In the genomic region with DNA sequence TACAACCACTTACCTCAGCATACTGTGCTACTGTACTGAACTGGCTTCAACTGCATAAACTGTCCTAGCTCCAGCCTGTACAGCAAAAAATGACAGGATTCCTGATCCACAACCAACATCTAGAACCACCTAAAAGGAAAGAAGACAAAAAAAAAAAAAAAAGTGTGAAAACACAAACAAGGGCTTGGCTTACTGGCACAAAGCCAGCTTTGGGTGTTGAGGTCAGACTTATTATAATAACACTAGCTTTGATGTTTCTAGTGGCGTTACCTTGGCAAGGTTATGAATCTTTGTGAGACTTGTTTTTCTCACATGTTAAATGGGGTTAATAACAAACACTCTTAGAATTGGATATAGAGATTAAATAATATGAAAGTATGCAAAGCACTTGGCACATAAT, we compare ENCODE assay signal across 22 cellular contexts.
A peak's percentile ranks its signal among the peaks of the same experiment; 100 is the strongest.
DNase-seq lines count a peak whose midpoint lies in the region; ATAC-seq, FAIRE-seq and TF ChIP-seq lines count a peak whose summit lies in the region.
"Had no signal": no experiment of that assay in that cellular context is flagged by ENCODE, and none has a peak within 500 bp of the region (broad histone marks: within the 10 kb centered on the region; RNA-seq: fewer than 3 reads in every experiment).

No MANE protein-coding gene starts in this region.

- WGBS in HepG2 (ENCODE audit: low lambda C conversion rate) = 72% methylated on average over 1 of the region's 1 CpG
- 61% methylated on average over 1 of the region's 1 CpG for WGBS in right lobe of liver (ENCODE audit: insufficient coverage, low coverage, low lambda C conversion rate, missing lambda C conversion rate)
- 52 to 60% methylated on average over 1 of the region's 1 CpG for WGBS in upper lobe of left lung, 2 donors
- WGBS in testis, 2 donors = 90 to 94% methylated on average over 1 of the region's 1 CpG

- intact Hi-C loops in HepG2 (cut with micrococcal nuclease; ENCODE audit: unreplicated experiment) (loop anchor here (5.0 kb wide), 1 partner anchor 120 kb away; no protein-coding TSS in a partner anchor), right lobe of liver (cut with DNase I) (no loop called here), testis (cut with DNase I; ENCODE audit: low total_unique reads) (no loop called here)
- intact Hi-C loops in activated naive CD4-positive, alpha-beta T cell treated with anti-CD3 and anti-CD28 coated beads for 36 hours (cut with micrococcal nuclease) = no loop called here

- no peak overlapping the region for H3K4me3 Mint-ChIP-seq in activated naive CD4-positive, alpha-beta T cell treated with anti-CD3 and anti-CD28 coated beads for 36 hours
- H3K4me3 Mint-ChIP-seq: B cell, GM23338 had no signal

- no peak for FAIRE-seq in HepG2 (lab: Jason Lieb, UNC)

- TF ChIP-seq CTCF in HepG2 (CRISPR knock-in tag; IDR thresholded peaks at IDR 0.05) (no peak), right lobe of liver (IDR thresholded peaks at IDR 0.05) (no peak), upper lobe of left lung (IDR thresholded peaks at IDR 0.05) (no peak), testis (IDR thresholded peaks at IDR 0.05) (no peak)

- CTCF ChIA-PET in HepG2 (lab: Yijun Ruan, JAX; ENCODE audit: low intra/inter-chr PET ratio, low total read pairs) = no interaction called here
- CTCF ChIA-PET in activated naive CD4-positive, alpha-beta T cell treated with anti-CD3 and anti-CD28 coated beads for 36 hours (lab: Charles Lee) = interaction anchor here (0.5 kb wide), 1 partner anchor 27 kb away, joined by 3 read pairs; no protein-coding TSS in a partner anchor

- H3K9me3 Mint-ChIP-seq in activated naive CD4-positive, alpha-beta T cell treated with anti-CD3 and anti-CD28 coated beads for 36 hours = no peaks in the 10 kb centered on the region
- H3K9me3 Mint-ChIP-seq: GM23338 had no signal

- H3K4me2 ChIP-seq in HepG2 (ENCODE audit: low read depth, low read length) = no peak overlapping the region
- H3K4me2 ChIP-seq: GM23338 had no signal

- H3K79me2 ChIP-seq in HepG2 (ENCODE audit: insufficient read depth, low read length) = no peaks in the 10 kb centered on the region

- H3K36me3 Mint-ChIP-seq in activated naive CD4-positive, alpha-beta T cell treated with anti-CD3 and anti-CD28 coated beads for 36 hours (ENCODE audit: low read depth) = no peaks in the 10 kb centered on the region

- H3K27ac Mint-ChIP-seq in activated naive CD4-positive, alpha-beta T cell treated with anti-CD3 and anti-CD28 coated beads for 36 hours = no peak overlapping the region
- H3K27ac Mint-ChIP-seq: B cell, GM23338 had no signal

- no peak for TF ChIP-seq RAD21 in HepG2 (CRISPR knock-in tag; IDR thresholded peaks at IDR 0.05)

- ATAC-seq in HepG2 = no peak
- no peak for ATAC-seq in right lobe of liver
- ATAC-seq in upper lobe of left lung (ENCODE audit: low FRiP score in 2 of 2) = no peak
- ATAC-seq: PC-3, SK-N-SH treated with all-trans-retinoic acid at 6 μM for 48 hours had no signal

- no peak for TF ChIP-seq EP300 in HepG2 (IDR thresholded peaks at IDR 0.05; ENCODE audit: low read depth in 2 of 2, low read length in 2 of 2)
- no peak for TF ChIP-seq EP300 in HepG2 (CRISPR knock-in tag; IDR thresholded peaks at IDR 0.05; ENCODE audit: borderline replicate concordance)
- TF ChIP-seq EP300 in upper lobe of left lung (IDR thresholded peaks at IDR 0.05) = no peak

- H3K9ac ChIP-seq in HepG2 (ENCODE audit: insufficient read depth, low read depth, low read length) = no peak overlapping the region

- no peak overlapping the region for H3K4me3 ChIP-seq in HepG2 (replicated peaks in 1 of 3; ENCODE audit: insufficient read depth in 1 of 3, low read depth in 2 of 3, low read length in 3 of 3)
- H3K4me3 ChIP-seq in right lobe of liver = no peak overlapping the region
- no peak overlapping the region for H3K4me3 ChIP-seq in upper lobe of left lung
- H3K4me3 ChIP-seq in testis = no peak overlapping the region
- H3K4me3 ChIP-seq: GM23338 had no signal

- TF ChIP-seq POLR2A in HepG2 (IDR thresholded peaks at IDR 0.05; ENCODE audit: insufficient read depth in 1 of 2, low read depth in 2 of 2, low read length in 2 of 2) = no peak
- no peak for TF ChIP-seq POLR2A in right lobe of liver (IDR thresholded peaks at IDR 0.05)
- no peak for TF ChIP-seq POLR2A in upper lobe of left lung (IDR thresholded peaks at IDR 0.05)
- no peak for TF ChIP-seq POLR2A in testis (IDR thresholded peaks at IDR 0.05)

- no peak overlapping the region for H2AFZ ChIP-seq in HepG2 (ENCODE audit: low read length)
- H2AFZ ChIP-seq: GM23338 had no signal

- H4K20me1 ChIP-seq in HepG2 (ENCODE audit: insufficient read depth, low read length) = no peaks in the 10 kb centered on the region

- in situ Hi-C loops in HepG2 (cut with HindIII; ENCODE audit: extremely low pct_ligation_motif_present, low pct_unique_long_range_greater_than_20kb) = no loop called here

- H3K27me3 ChIP-seq in HepG2 (ENCODE audit: control insufficient read depth in 1 of 2, insufficient read depth in 2 of 2, low read length in 2 of 2) (no peaks in the 10 kb centered on the region), right lobe of liver (no peaks in the 10 kb centered on the region), upper lobe of left lung (no peaks in the 10 kb centered on the region), testis (no peaks in the 10 kb centered on the region)

- POLR2A ChIA-PET in HepG2 (lab: Yijun Ruan, JAX) = no interaction called here

- H3K27ac ChIP-seq in HepG2 (ENCODE audit: extremely low read length, insufficient read depth, low read length) (no peak overlapping the region), right lobe of liver (no peak overlapping the region), upper lobe of left lung (no peak overlapping the region), testis (no peak overlapping the region)
- H3K27ac ChIP-seq: RWPE1 had no signal

- peaks cover 3% of the 10 kb centered on the region for H3K27me3 Mint-ChIP-seq in activated naive CD4-positive, alpha-beta T cell treated with anti-CD3 and anti-CD28 coated beads for 36 hours (ENCODE audit: low read depth)

- BruUV-seq in HepG2 (replicated peaks; lab: Mats Ljungman, UMichigan) = no TSS peak

- H3K4me1 Mint-ChIP-seq in activated naive CD4-positive, alpha-beta T cell treated with anti-CD3 and anti-CD28 coated beads for 36 hours (ENCODE audit: low read depth) = no peaks in the 10 kb centered on the region
- H3K4me1 Mint-ChIP-seq: B cell had no signal

- H3K4me1 ChIP-seq in HepG2 (ENCODE audit: insufficient read depth, low read length) = no peaks in the 10 kb centered on the region
- no peaks in the 10 kb centered on the region for H3K4me1 ChIP-seq in right lobe of liver
- no peaks in the 10 kb centered on the region for H3K4me1 ChIP-seq in upper lobe of left lung
- H3K4me1 ChIP-seq in testis = no peaks in the 10 kb centered on the region

- H3K36me3 ChIP-seq in HepG2 (replicated peaks in 1 of 2; ENCODE audit: control insufficient read depth in 1 of 2, insufficient read depth in 2 of 2, low read length in 2 of 2) = no peaks in the 10 kb centered on the region
- H3K36me3 ChIP-seq in right lobe of liver = no peaks in the 10 kb centered on the region
- H3K36me3 ChIP-seq in upper lobe of left lung = no peaks in the 10 kb centered on the region
- H3K36me3 ChIP-seq in testis (ENCODE audit: low read depth, missing control alignments) = no peaks in the 10 kb centered on the region

- no peaks in the 10 kb centered on the region for H3K9me3 ChIP-seq in HepG2 (ENCODE audit: low read length)
- no peaks in the 10 kb centered on the region for H3K9me3 ChIP-seq in right lobe of liver
- H3K9me3 ChIP-seq in upper lobe of left lung = no peaks in the 10 kb centered on the region
- H3K9me3 ChIP-seq in testis = no peaks in the 10 kb centered on the region

- DNase-seq in DMS53 (lab: John Stamatoyannopoulos, UW) = peak; percentile 40
- no peak for DNase-seq in DMS53 treated with DMSO at 0.1 percent for 48 hours (lab: John Stamatoyannopoulos, UW; ENCODE audit: unreplicated experiment)
- no peak for DNase-seq in HepG2 (ENCODE audit: low spot score)
- DNase-seq in right lobe of liver = no peak
- peak; percentile 56 for DNase-seq in NCI-H69 (lab: John Stamatoyannopoulos, UW)
- no peak for DNase-seq in upper lobe of left lung
- DNase-seq in testis = no peak
- no peak for DNase-seq in activated naive CD4-positive, alpha-beta T cell treated with anti-CD3 and anti-CD28 coated beads for 36 hours
- DNase-seq: 8988T, DMS79, HCEC 1CT, NCI-H1417 treated with DMSO at 0.1 percent for 48 hours, NCI-H187 treated with DMSO at 0.1 percent for 48 hours, NCI-H446, NCI-H82, PC-3, SIG-M5, T-helper 1 cell had no signal

TF ChIP-seq in HepG2, 621 proteins besides CTCF, POLR2A, EP300 and RAD21:
- TF ChIP-seq LCORL (IDR thresholded peaks at IDR 0.05) (0 out of 2 replicates have a peak, but pooled peaks have one; percentile 19), LCORL (CRISPR knock-in tag; IDR thresholded peaks at IDR 0.05) (no peak), AGO2 (optimal IDR thresholded peaks at IDR 0.05; ENCODE audit: low read depth, low read length) (no peak)

Comparison
In these comparisons a context has a peak if more than half of its experiments do, and no peak if none do; other contexts are left out.
1. DNase-seq: peak in DMS53 (single experiment) and NCI-H69 (single experiment); none in DMS53 treated with DMSO at 0.1 percent for 48 hours (single experiment), HepG2 (single experiment), right lobe of liver (0 of 3), upper lobe of left lung (0 of 2), testis (single experiment) and activated naive CD4-positive, alpha-beta T cell treated with anti-CD3 and anti-CD28 coated beads for 36 hours (single experiment).